In the genomic region with DNA sequence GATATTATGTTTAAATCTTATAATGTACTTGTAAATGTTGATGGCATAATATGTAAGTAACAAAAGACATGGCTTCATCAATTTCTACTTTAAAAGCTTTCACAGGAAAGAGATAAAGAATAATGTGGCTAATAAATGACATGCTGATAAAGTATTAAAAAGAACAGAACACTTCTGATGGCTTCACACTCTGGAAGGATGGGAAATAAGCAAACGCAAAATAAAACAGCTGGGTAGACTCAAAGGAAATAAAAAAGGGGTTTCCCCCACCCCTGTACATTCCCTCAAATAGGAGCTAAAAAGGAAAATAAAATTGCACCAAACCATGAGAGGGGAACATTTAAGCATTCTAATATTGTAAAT, we compare ENCODE assay signal across 15 cellular contexts. TPM values are rescaled to one million over a fixed set of nuclear protein-coding genes. Genes with fewer than 3 reads are reported as not detected.
DNase-seq lines count a peak whose midpoint lies in the region; ATAC-seq, FAIRE-seq and TF ChIP-seq lines count a peak whose summit lies in the region.
"Had no signal": no experiment of that assay in that cellular context is flagged by ENCODE, and none has a peak within 500 bp of the region (broad histone marks: within the 10 kb centered on the region; RNA-seq: fewer than 3 reads in every experiment).

No MANE protein-coding gene starts in this region.

- TF ChIP-seq CTCF in right atrium auricular region (IDR thresholded peaks at IDR 0.05) = no peak
- TF ChIP-seq CTCF in vagina (IDR thresholded peaks at IDR 0.05) = no peak

- H3K4me1 ChIP-seq in right atrium auricular region (peaks cover 0 to 18% of the 10 kb centered on the region in 2 donors), vagina (peaks cover 24% of the 10 kb centered on the region)

- no peak for ATAC-seq in Right ventricle myocardium superior (ENCODE audit: poor library complexity)
- ATAC-seq in stimulated activated naive B cell treated with anti-CD40 and anti-IgM and Interleukin-4, amounts not matched to agents 10 μg/mL and 1 μg/mL and 100 μg/mL, for 72 hours (replicated peaks) = no peak
- ATAC-seq: natural killer cell treated with Interleukin-12 subunit alpha and Interleukin-12 subunit beta and Interleukin-15 and Interleukin-18, amount 100 ng/mL, for 72 hours had no signal

- no peak overlapping the region for H3K27ac Mint-ChIP-seq in stimulated activated naive B cell treated with anti-CD40 and anti-IgM and Interleukin-4, amounts not matched to agents 10 μg/mL and 1 μg/mL and 100 μg/mL, for 72 hours
- H3K27ac Mint-ChIP-seq: activated CD4-positive, alpha-beta T cell treated with anti-CD3 and anti-CD28 coated beads, Interleukin-2, amount 10 ng/mL, durations not matched to agents 24 days and 14 days; natural killer cell treated with Interleukin-12 subunit alpha and Interleukin-12 subunit beta and Interleukin-15 and Interleukin-18, amount 100 ng/mL, for 72 hours had no signal

- H3K4me1 Mint-ChIP-seq in stimulated activated naive B cell treated with anti-CD40 and anti-IgM and Interleukin-4, amounts not matched to agents 10 μg/mL and 1 μg/mL and 100 μg/mL, for 72 hours = peaks cover 3 to 9% of the 10 kb centered on the region in 2 donors

- no peaks in the 10 kb centered on the region for H3K9me3 ChIP-seq in right atrium auricular region
- H3K9me3 ChIP-seq in vagina = no peaks in the 10 kb centered on the region

- H3K27me3 Mint-ChIP-seq in stimulated activated naive B cell treated with anti-CD40 and anti-IgM and Interleukin-4, amounts not matched to agents 10 μg/mL and 1 μg/mL and 100 μg/mL, for 72 hours = no peaks in the 10 kb centered on the region

- peaks cover 4 to 5% of the 10 kb centered on the region in 2 donors for H3K9me3 Mint-ChIP-seq in stimulated activated naive B cell treated with anti-CD40 and anti-IgM and Interleukin-4, amounts not matched to agents 10 μg/mL and 1 μg/mL and 100 μg/mL, for 72 hours
- H3K9me3 Mint-ChIP-seq: natural killer cell treated with Interleukin-12 subunit alpha and Interleukin-12 subunit beta and Interleukin-15 and Interleukin-18, amount 100 ng/mL, for 72 hours had no signal

- TF ChIP-seq POLR2A in vagina (IDR thresholded peaks at IDR 0.05) = no peak

- intact Hi-C loops in Right ventricle myocardium superior (cut with DNase I) = no loop called here
- intact Hi-C loops in vagina (cut with DNase I) = loop anchor here (2.0 kb wide), 1 partner anchor 27 kb away; the partner anchor contains the start of gene DYRK1A

- peaks cover 0 to 4% of the 10 kb centered on the region in 2 donors for H3K36me3 Mint-ChIP-seq in stimulated activated naive B cell treated with anti-CD40 and anti-IgM and Interleukin-4, amounts not matched to agents 10 μg/mL and 1 μg/mL and 100 μg/mL, for 72 hours
- H3K36me3 Mint-ChIP-seq: natural killer cell treated with Interleukin-12 subunit alpha and Interleukin-12 subunit beta and Interleukin-15 and Interleukin-18, amount 100 ng/mL, for 72 hours had no signal

- H3K4me3 ChIP-seq in right atrium auricular region (no peak overlapping the region), vagina (no peak overlapping the region)

- H3K27me3 ChIP-seq in right atrium auricular region (no peaks in the 10 kb centered on the region), vagina (no peaks in the 10 kb centered on the region)

- H3K36me3 ChIP-seq in right atrium auricular region (no peaks in the 10 kb centered on the region), vagina (no peaks in the 10 kb centered on the region)

- no peak overlapping the region for H3K4me3 Mint-ChIP-seq in stimulated activated naive B cell treated with anti-CD40 and anti-IgM and Interleukin-4, amounts not matched to agents 10 μg/mL and 1 μg/mL and 100 μg/mL, for 72 hours
- H3K4me3 Mint-ChIP-seq: activated CD4-positive, alpha-beta T cell treated with anti-CD3 and anti-CD28 coated beads, Interleukin-2, amount 10 ng/mL, durations not matched to agents 24 days and 14 days; natural killer cell treated with Interleukin-12 subunit alpha and Interleukin-12 subunit beta and Interleukin-15 and Interleukin-18, amount 100 ng/mL, for 72 hours had no signal

- FAIRE-seq in endometrium (lab: Jason Lieb, UNC) = peak; percentile 4
- FAIRE-seq: kidney had no signal

- H3K27ac ChIP-seq in right atrium auricular region (peak overlapping the region; percentile 72 to 92), vagina (peak overlapping the region; percentile 59)
- H3K27ac ChIP-seq: HL-60 had no signal

- no peak for DNase-seq in right atrium auricular region (ENCODE audit: low spot score)
- no peak for DNase-seq in Right ventricle myocardium superior
- DNase-seq in myocyte (ENCODE audit: low read depth) = peak; percentile 31
- no peak for DNase-seq in vagina (ENCODE audit: extremely low spot score in 2 of 2)
- no peak for DNase-seq in stimulated activated naive CD4-positive, alpha-beta T cell treated with Interleukin-2 at 50 U/mL for 16 hours (lab: John Stamatoyannopoulos, UW)
- no peak for DNase-seq in mesenteric fat pad (ENCODE audit: low spot score)
- no peak for DNase-seq in stimulated activated naive B cell treated with anti-CD40 and anti-IgM and Interleukin-4, amounts not matched to agents 10 μg/mL and 1 μg/mL and 100 μg/mL, for 72 hours
- DNase-seq: activated CD4-positive, alpha-beta T cell treated with anti-CD3 and anti-CD28 coated beads, Interleukin-2, amount 10 ng/mL, durations not matched to agents 24 days and 14 days; activated T-cell treated with anti-CD3 and anti-CD28 coated beads, Interleukin-2, amount 50 U/mL, for 1 hour; NCI-H1930; NCI-H69 had no signal

RNA-seq across cellular contexts. Expression of gene DYRK1A, which starts 27.1 kb away (rescaled TPM):
- total RNA-seq in right atrium auricular region = 10 to 100 TPM; 69.3 to 94.7 TPM
- 62.7 TPM for total RNA-seq in Right ventricle myocardium superior
- 79.6 and 97.3 TPM in 2 replicates for total RNA-seq in myocyte
- polyA plus RNA-seq in myocyte (2012) = 25.9 TPM
- total RNA-seq in vagina = 78.1 TPM
- 48.8 TPM for total RNA-seq in mesenteric fat pad
